Comparison of ENCODE assay signal across 8 cellular contexts in the genomic region with DNA sequence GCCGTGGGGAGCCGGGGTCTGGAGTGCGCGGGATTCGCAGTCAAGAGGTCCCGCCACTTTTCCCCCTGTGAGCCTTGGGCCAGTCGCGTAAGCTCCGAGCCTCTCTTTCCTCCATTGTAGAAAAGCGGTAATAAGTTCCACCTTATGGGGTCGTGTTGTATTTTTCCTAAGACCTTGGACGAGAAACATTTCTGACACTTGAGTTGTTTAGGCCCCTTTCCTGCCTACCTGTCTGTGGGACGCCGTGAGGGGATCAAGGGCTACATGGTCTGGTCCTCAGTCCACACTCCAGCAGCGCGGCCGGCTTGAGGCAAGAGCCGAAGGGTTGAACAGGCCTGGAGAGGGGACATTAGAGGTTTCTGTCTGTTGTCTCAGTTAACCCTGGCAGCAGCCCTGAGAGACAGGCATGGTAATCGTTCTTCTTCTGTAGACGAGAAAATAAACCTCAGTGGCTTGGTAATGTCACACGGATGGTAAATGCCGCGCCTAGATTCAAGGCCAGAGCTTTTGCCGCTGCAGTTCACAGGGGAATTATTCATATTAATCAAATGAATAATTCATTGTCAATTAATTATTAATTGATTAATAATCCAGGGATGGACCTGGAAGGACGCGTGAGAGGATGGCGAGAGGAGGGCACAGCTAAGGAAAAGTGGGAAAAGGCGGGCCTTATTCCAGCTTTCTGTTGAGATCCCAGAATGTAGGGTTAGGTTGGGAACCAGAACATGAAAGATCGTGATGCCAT. TPM values are rescaled to one million over a fixed set of nuclear protein-coding genes. Genes with fewer than 3 reads are reported as not detected.
DNase-seq lines count a peak whose midpoint lies in the region; ATAC-seq and TF ChIP-seq lines count a peak whose summit lies in the region.

No MANE protein-coding gene starts in this region.

- CTCF ChIA-PET in activated CD4-positive, alpha-beta T cell treated with anti-CD3 and anti-CD28 coated beads, Interleukin-2, amount 10 ng/mL, durations not matched to agents 7 days and 5 days (lab: Charles Lee): interaction anchor here (0.6 to 1.5 kb wide), 13 partner anchors 10 to 315 kb away, joined by 3 to 5 read pairs (median 3); a partner anchor contains a TSS

- no peaks in the 10 kb centered on the region for H3K9me3 ChIP-seq in mesodermal cell (ENCODE audit: control insufficient read depth, low read length)

- 7 to 8% methylated on average over 21 to 25 of the region's 29 CpGs for WGBS in mesodermal cell (ENCODE audit: insufficient coverage in 2 of 2), 2 experiments

- H3K27me3 Mint-ChIP-seq in activated CD4-positive, alpha-beta T cell treated with anti-CD3 and anti-CD28 coated beads, Interleukin-2, amount 10 ng/mL, durations not matched to agents 7 days and 5 days: no peaks in the 10 kb centered on the region

- peak overlapping the region; percentile 85 for H3K4me3 Mint-ChIP-seq in activated CD4-positive, alpha-beta T cell treated with anti-CD3 and anti-CD28 coated beads, Interleukin-2, amount 10 ng/mL, durations not matched to agents 7 days and 5 days

- H3K9me3 Mint-ChIP-seq in activated CD4-positive, alpha-beta T cell treated with anti-CD3 and anti-CD28 coated beads, Interleukin-2, amount 10 ng/mL, durations not matched to agents 7 days and 5 days: no peaks in the 10 kb centered on the region

- no peaks in the 10 kb centered on the region for H3K27me3 ChIP-seq in brain microvascular endothelial cell (replicated peaks)

- peak overlapping the region; percentile 100 for H3K27ac ChIP-seq in brain microvascular endothelial cell
- peak overlapping the region; percentile 98 for H3K27ac ChIP-seq in mesodermal cell (ENCODE audit: low read depth, low read length, severe bottlenecking)

- POLR2A ChIA-PET in activated CD4-positive, alpha-beta T cell treated with anti-CD3 and anti-CD28 coated beads, Interleukin-2, amount 10 ng/mL, durations not matched to agents 7 days and 5 days (lab: Charles Lee): interaction anchor here (0.6 to 2.2 kb wide), 2 partner anchors 22 to 249 kb away, joined by 3 to 7 read pairs; no protein-coding TSS in a partner anchor

- H3K36me3 ChIP-seq in brain microvascular endothelial cell (replicated peaks) (peaks cover 20% of the 10 kb centered on the region), mesodermal cell (ENCODE audit: control insufficient read depth, insufficient read depth, low read length) (peaks cover 54% of the 10 kb centered on the region)

- TF ChIP-seq CTCF in brain microvascular endothelial cell (IDR thresholded peaks at IDR 0.05; ENCODE audit: low read depth, low read length, missing control alignments): no peak

- peak; percentile 22 for DNase-seq in activated CD4-positive, alpha-beta T cell treated with anti-CD3 and anti-CD28 coated beads, Interleukin-2, amount 10 ng/mL, durations not matched to agents 7 days and 5 days
- no peak for DNase-seq in activated CD4-positive, alpha-beta T cell treated with anti-CD3 and anti-CD28 coated beads, Interleukin-2, amount 50 U/mL, for 4 hours
- DNase-seq in KG1 (lab: John Stamatoyannopoulos, UW) (peak; percentile 85), brain microvascular endothelial cell (no peak), cerebellar nuclear complex (lab: John Stamatoyannopoulos, UW) (no peak), EL (no peak)

- H3K4me1 ChIP-seq in mesodermal cell (ENCODE audit: control insufficient read depth, insufficient read depth, low read length, poor library complexity, severe bottlenecking): peaks cover 3% of the 10 kb centered on the region

- no peak for ATAC-seq in GM18873 (IDR thresholded peaks at IDR 0.05; ENCODE audit: low FRiP score, unreplicated experiment)

- H3K4me3 ChIP-seq in brain microvascular endothelial cell (ENCODE audit: low read depth, low read length): peak overlapping the region; percentile 86
- H3K4me3 ChIP-seq in mesodermal cell (ENCODE audit: extremely low read depth, insufficient read depth, low read length, poor library complexity, severe bottlenecking): peak overlapping the region; percentile 90

- H3K36me3 Mint-ChIP-seq in activated CD4-positive, alpha-beta T cell treated with anti-CD3 and anti-CD28 coated beads, Interleukin-2, amount 10 ng/mL, durations not matched to agents 7 days and 5 days (ENCODE audit: low read depth): peaks cover 61% of the 10 kb centered on the region

- peak overlapping the region; percentile 98 for H3K27ac Mint-ChIP-seq in activated CD4-positive, alpha-beta T cell treated with anti-CD3 and anti-CD28 coated beads, Interleukin-2, amount 10 ng/mL, durations not matched to agents 7 days and 5 days

- H3K4me1 Mint-ChIP-seq in activated CD4-positive, alpha-beta T cell treated with anti-CD3 and anti-CD28 coated beads, Interleukin-2, amount 10 ng/mL, durations not matched to agents 7 days and 5 days: peaks cover 47% of the 10 kb centered on the region

- in situ Hi-C loops in brain microvascular endothelial cell (cut with HindIII; ENCODE audit: low pct_ligation_motif_present, low sequenced_read_pairs): no loop called here

RNA-seq across cellular contexts. Expression of a gene that starts 0.5 kb away (rescaled TPM):
- 100 to 1,000 TPM in 1 of 2 experiments, 10 to 100 TPM in 1; 98.6 to 118 TPM for total RNA-seq in activated CD4-positive, alpha-beta T cell treated with anti-CD3 and anti-CD28 coated beads, Interleukin-2, amount 10 ng/mL, durations not matched to agents 7 days and 5 days
- polyA plus RNA-seq in mesodermal cell (2013, experiment 1 of 2): 34.0 TPM
- polyA plus RNA-seq in mesodermal cell (2013, experiment 2 of 2): 29.7 TPM

RNA-seq across cellular contexts. Expression of a gene that starts 0.9 kb away (rescaled TPM):
- total RNA-seq in activated CD4-positive, alpha-beta T cell treated with anti-CD3 and anti-CD28 coated beads, Interleukin-2, amount 10 ng/mL, durations not matched to agents 7 days and 5 days: 100 to 1,000 TPM; 154 to 160 TPM
- 270 TPM for polyA plus RNA-seq in mesodermal cell (2013, experiment 1 of 2)
- polyA plus RNA-seq in mesodermal cell (2013, experiment 2 of 2): 257 TPM

RNA-seq across cellular contexts. Expression of a gene that starts 23.5 kb away (rescaled TPM):
- 10 to 100 TPM; 25.7 to 27.1 TPM for total RNA-seq in activated CD4-positive, alpha-beta T cell treated with anti-CD3 and anti-CD28 coated beads, Interleukin-2, amount 10 ng/mL, durations not matched to agents 7 days and 5 days
- polyA plus RNA-seq in mesodermal cell (2013, experiment 1 of 2): 174 TPM
- 172 TPM for polyA plus RNA-seq in mesodermal cell (2013, experiment 2 of 2)

RNA-seq across cellular contexts. Expression of a gene that starts 34.8 kb away (rescaled TPM):
- 100 to 1,000 TPM; 128 to 135 TPM for total RNA-seq in activated CD4-positive, alpha-beta T cell treated with anti-CD3 and anti-CD28 coated beads, Interleukin-2, amount 10 ng/mL, durations not matched to agents 7 days and 5 days
- 708 TPM for polyA plus RNA-seq in mesodermal cell (2013, experiment 1 of 2)
- polyA plus RNA-seq in mesodermal cell (2013, experiment 2 of 2): 593 TPM

RNA-seq across cellular contexts. Expression of a gene that starts 40.8 kb away (rescaled TPM):
- 1 to 10 TPM; 1.1 to 1.2 TPM for total RNA-seq in activated CD4-positive, alpha-beta T cell treated with anti-CD3 and anti-CD28 coated beads, Interleukin-2, amount 10 ng/mL, durations not matched to agents 7 days and 5 days
- 69.9 TPM for polyA plus RNA-seq in mesodermal cell (2013, experiment 1 of 2)
- 71.1 TPM for polyA plus RNA-seq in mesodermal cell (2013, experiment 2 of 2)

Comparison
In these comparisons a context has a peak if more than half of its experiments do, and no peak if none do; other contexts are left out.
1. DNase-seq: peak in activated CD4-positive, alpha-beta T cell treated with anti-CD3 and anti-CD28 coated beads, Interleukin-2, amount 10 ng/mL, durations not matched to agents 7 days and 5 days (single experiment) and KG1 (single experiment); none in activated CD4-positive, alpha-beta T cell treated with anti-CD3 and anti-CD28 coated beads, Interleukin-2, amount 50 U/mL, for 4 hours (0 of 2), brain microvascular endothelial cell (single experiment), cerebellar nuclear complex (0 of 2) and EL (single experiment).